8 cellular contexts compared by ENCODE assay signal in genomic region chr22:21468194-21469096, GRCh38. TPM values are rescaled to one million over a fixed set of nuclear protein-coding genes. Genes with fewer than 3 reads are reported as not detected.
A peak's percentile ranks its signal among the peaks of the same experiment; 100 is the strongest.
DNase-seq lines count a peak whose midpoint lies in the region; ATAC-seq, FAIRE-seq and TF ChIP-seq lines count a peak whose summit lies in the region.
"Not testable (repeated sequence)": the region's sequence is repeated elsewhere in the genome, so short reads cannot be mapped to it uniquely, and the experiment has no call there.

No MANE protein-coding gene starts in this region.

- H3K36me3 ChIP-seq in duodenal mucosa (ENCODE audit: control insufficient read depth in 1 of 2, insufficient read depth in 2 of 2, low read length in 2 of 2); small intestine (ENCODE audit: control insufficient read depth in 2 of 2, insufficient read depth in 2 of 2, low read length in 2 of 2); upper lobe of right lung: not testable (repeated sequence)

- DNase-seq in NCI-H226 (peak; percentile 67), left lobe of liver (ENCODE audit: low spot score) (peak; percentile 88), small intestine (peak; percentile 89), upper lobe of right lung (peak; percentile 96)
- DNase-seq in activated CD8-positive, alpha-beta memory T cell treated with anti-CD3 and anti-CD28 coated beads, Interleukin-2, amount 50 U/mL, for 48 hours: peak; percentile 95

- ATAC-seq in GM18867 (IDR thresholded peaks at IDR 0.05; ENCODE audit: unreplicated experiment): peak; percentile 88
- ATAC-seq in HG02884 (IDR thresholded peaks at IDR 0.05; ENCODE audit: unreplicated experiment): peak; percentile 71
- peak; percentile 88 for ATAC-seq in left lobe of liver
- ATAC-seq in upper lobe of right lung: peak; percentile 94

- not testable (repeated sequence) for H3K9me3 ChIP-seq in duodenal mucosa (ENCODE audit: control insufficient read depth in 1 of 2, low read length in 2 of 2); small intestine (ENCODE audit: control insufficient read depth, low read depth); upper lobe of right lung

- H3K27ac ChIP-seq in duodenal mucosa (ENCODE audit: low read depth, low read length) (peak overlapping the region; percentile 42), small intestine (ENCODE audit: low read depth in 1 of 2, low read length in 1 of 2) (peak overlapping the region; percentile 55 to 65)
- H3K27ac ChIP-seq in upper lobe of right lung: not testable (repeated sequence)

- WGBS in small intestine, 3 donors: 0% methylated on average over 4 to 11 of the region's 60 CpGs

- H3K4me3 ChIP-seq in duodenal mucosa (ENCODE audit: low read depth in 1 of 2, low read length in 2 of 2): not testable (repeated sequence)
- H3K4me3 ChIP-seq in small intestine (ENCODE audit: low read depth in 1 of 2, low read length in 2 of 2): peak overlapping the region in 1 of 2 donors; percentile 15
- peak overlapping the region; percentile 35 for H3K4me3 ChIP-seq in upper lobe of right lung

- H3K27me3 ChIP-seq in duodenal mucosa (ENCODE audit: control insufficient read depth in 1 of 2, insufficient read depth in 2 of 2, low read length in 2 of 2); small intestine (ENCODE audit: control insufficient read depth in 2 of 2, insufficient read depth in 2 of 2, low read length in 2 of 2); upper lobe of right lung: not testable (repeated sequence)

- TF ChIP-seq CTCF in upper lobe of right lung (IDR thresholded peaks at IDR 0.05): not testable (repeated sequence)

- intact Hi-C loops in upper lobe of right lung (cut with DNase I): not testable (repeated sequence)

- not testable (repeated sequence) for H3K4me1 ChIP-seq in duodenal mucosa (ENCODE audit: control insufficient read depth in 1 of 2, insufficient read depth in 2 of 2, low read length in 2 of 2); small intestine (ENCODE audit: control insufficient read depth in 2 of 2, insufficient read depth in 1 of 2, low read depth in 1 of 2, low read length in 1 of 2); upper lobe of right lung

- H3K9ac ChIP-seq in duodenal mucosa (ENCODE audit: low read depth in 1 of 2, low read length in 2 of 2): not testable (repeated sequence)

- not testable (repeated sequence) for FAIRE-seq in small intestine (lab: Jason Lieb, UNC)

RNA-seq across cellular contexts. Expression of gene TMEM191C, which starts 1.3 kb away (rescaled TPM):
- total RNA-seq in left lobe of liver (0.78 TPM), upper lobe of right lung (4.0 TPM)
- polyA plus RNA-seq in small intestine: 1 to 10 TPM; 2.0 to 6.0 (median 3.0) TPM

RNA-seq across cellular contexts. Expression of gene HIC2, which starts 51.3 kb away (rescaled TPM):
- 2.1 TPM for total RNA-seq in left lobe of liver
- 1 to 10 TPM in 2 of 3 donors, under 1 TPM in 1; 0.81 to 1.9 (median 1.1) TPM for polyA plus RNA-seq in small intestine
- total RNA-seq in upper lobe of right lung: 5.1 TPM
